Comparison of ENCODE assay signal across 7 cellular contexts in genomic region chr6:127032971-127033370, GRCh38.
"Had no signal": no experiment of that assay in that cellular context is flagged by ENCODE, and none has a peak within 500 bp of the region (broad histone marks: within the 10 kb centered on the region; RNA-seq: fewer than 3 reads in every experiment).

No MANE protein-coding gene starts in this region.

- H3K4me1 Mint-ChIP-seq: H9, IgD-negative memory B cell had no signal

- H3K4me3 Mint-ChIP-seq: H9, IgD-negative memory B cell had no signal

- H3K27ac Mint-ChIP-seq: H9, IgD-negative memory B cell had no signal

- H3K9me3 Mint-ChIP-seq: H9 had no signal

- ATAC-seq: HepG2 had no signal

- DNase-seq: GM23248, GOT3, H9, HCEC 1CT, KBM-7 had no signal

- H3K36me3 Mint-ChIP-seq: IgD-negative memory B cell had no signal
